26 cellular contexts compared by ENCODE assay signal in the genomic region with DNA sequence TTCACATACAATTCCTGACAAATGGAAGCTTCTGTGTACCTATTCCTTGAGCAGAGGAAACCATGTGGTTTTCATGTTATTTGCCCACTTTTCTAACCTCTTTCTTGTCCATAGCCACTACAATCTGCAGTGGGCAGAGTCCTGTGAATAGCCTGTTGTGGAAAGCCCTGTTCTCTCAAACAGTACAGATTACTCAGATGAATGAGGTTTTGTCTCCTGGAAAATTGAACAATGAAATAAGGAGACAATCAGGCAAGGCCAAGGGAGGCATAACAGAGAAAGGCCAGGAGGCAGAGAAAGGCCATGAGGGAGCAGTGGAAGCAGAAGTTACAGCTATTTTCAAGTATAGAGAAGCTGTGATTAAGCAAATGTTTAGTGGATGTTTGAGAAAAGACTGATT.
"Had no signal": no experiment of that assay in that cellular context is flagged by ENCODE, and none has a peak within 500 bp of the region (broad histone marks: within the 10 kb centered on the region; RNA-seq: fewer than 3 reads in every experiment).

No MANE protein-coding gene starts in this region.

- H3K4me1 ChIP-seq: left lung, lower lobe of right lung, pancreas, psoas muscle, right lobe of liver, stomach, suprapubic skin, tibial artery, upper lobe of right lung had no signal

- H3K27me3 Mint-ChIP-seq: naive thymus-derived CD4-positive, alpha-beta T cell; natural killer cell treated with Interleukin-12 subunit alpha and Interleukin-12 subunit beta and Interleukin-15 and Interleukin-18, amount 100 ng/mL, for 72 hours; stimulated activated naive B cell treated with anti-CD40 and anti-IgM and Interleukin-4, amounts not matched to agents 10 μg/mL and 1 μg/mL and 100 μg/mL, for 72 hours had no signal

- H3K4me3 ChIP-seq: left lung, lower lobe of right lung, mucosa of descending colon, pancreas, psoas muscle, right lobe of liver, smooth muscle cell, stomach, suprapubic skin, thoracic aorta, tibial artery, upper lobe of right lung had no signal

- H3K4me3 Mint-ChIP-seq: mesothelial cell of epicardium; naive thymus-derived CD4-positive, alpha-beta T cell; natural killer cell treated with Interleukin-12 subunit alpha and Interleukin-12 subunit beta and Interleukin-15 and Interleukin-18, amount 100 ng/mL, for 72 hours; stimulated activated naive B cell treated with anti-CD40 and anti-IgM and Interleukin-4, amounts not matched to agents 10 μg/mL and 1 μg/mL and 100 μg/mL, for 72 hours had no signal

- H3K4me1 Mint-ChIP-seq: mesothelial cell of epicardium; naive thymus-derived CD4-positive, alpha-beta T cell; stimulated activated naive B cell treated with anti-CD40 and anti-IgM and Interleukin-4, amounts not matched to agents 10 μg/mL and 1 μg/mL and 100 μg/mL, for 72 hours had no signal

- H3K9me3 ChIP-seq: left lung, lower lobe of right lung, mucosa of descending colon, pancreas, psoas muscle, right lobe of liver, stomach, suprapubic skin, thoracic aorta, tibial artery, upper lobe of right lung had no signal

- H3K27me3 ChIP-seq: left lung, pancreas, right lobe of liver, stomach, suprapubic skin, tibial artery, upper lobe of right lung had no signal

- H3K27ac Mint-ChIP-seq: mesothelial cell of epicardium; naive thymus-derived CD4-positive, alpha-beta T cell; natural killer cell treated with Interleukin-12 subunit alpha and Interleukin-12 subunit beta and Interleukin-15 and Interleukin-18, amount 100 ng/mL, for 72 hours; stimulated activated naive B cell treated with anti-CD40 and anti-IgM and Interleukin-4, amounts not matched to agents 10 μg/mL and 1 μg/mL and 100 μg/mL, for 72 hours had no signal

- ATAC-seq: left colon; left lung; lower lobe of right lung; mucosa of descending colon; naive thymus-derived CD4-positive, alpha-beta T cell; natural killer cell treated with Interleukin-12 subunit alpha and Interleukin-12 subunit beta and Interleukin-15 and Interleukin-18, amount 100 ng/mL, for 72 hours; pancreas; psoas muscle; right lobe of liver; stimulated activated naive B cell treated with anti-CD40 and anti-IgM and Interleukin-4, amounts not matched to agents 10 μg/mL and 1 μg/mL and 100 μg/mL, for 72 hours; stimulated activated naive CD8-positive, alpha-beta T cell treated with anti-CD3 and anti-CD28 coated beads, Interleukin-15, Interleukin-2, amounts not matched to agents 100 U/mL and 50 U/mL, for 24 hours; upper lobe of right lung had no signal

- DNase-seq: hippocampal formation; kidney; left colon; left lung; lower lobe of right lung; mammary epithelial cell; mesendoderm; mucosa of descending colon; naive thymus-derived CD4-positive, alpha-beta T cell; nucleus accumbens; pancreas; psoas muscle; right lobe of liver; stimulated activated CD4-positive, alpha-beta T cell treated with anti-CD3 and anti-CD28 coated beads, Interleukin-1b, Interleukin-23, amount 100 ng/mL, for 48 hours; stimulated activated CD4-positive, alpha-beta T cell treated with anti-CD3 and anti-CD28 coated beads, Interleukin-2, amount 100 ng/mL, for 48 hours; stimulated activated naive B cell treated with anti-CD40 and anti-IgM and Interleukin-4, amounts not matched to agents 10 μg/mL and 1 μg/mL and 100 μg/mL, for 72 hours; stimulated activated naive CD8-positive, alpha-beta T cell treated with anti-CD3 and anti-CD28 coated beads, Interleukin-15, Interleukin-2, amounts not matched to agents 100 U/mL and 50 U/mL, for 24 hours; stomach; tibial artery; trophoblast cell; upper lobe of right lung had no signal

- H3K36me3 ChIP-seq: left lung, lower lobe of right lung, pancreas, right lobe of liver, stomach, suprapubic skin, thoracic aorta, tibial artery, upper lobe of right lung had no signal

- H3K36me3 Mint-ChIP-seq: mesothelial cell of epicardium; naive thymus-derived CD4-positive, alpha-beta T cell; stimulated activated naive B cell treated with anti-CD40 and anti-IgM and Interleukin-4, amounts not matched to agents 10 μg/mL and 1 μg/mL and 100 μg/mL, for 72 hours had no signal
